In genomic region chr19:18416778-18417249, GRCh38 we compare ENCODE assay signal across 8 cellular contexts. TPM values are rescaled to one million over a fixed set of nuclear protein-coding genes. Genes with fewer than 3 reads are reported as not detected.
A peak's percentile ranks its signal among the peaks of the same experiment; 100 is the strongest.
DNase-seq lines count a peak whose midpoint lies in the region; ATAC-seq and TF ChIP-seq lines count a peak whose summit lies in the region.

No MANE protein-coding gene starts in this region.

- H3K27me3 ChIP-seq in esophagus muscularis mucosa (no peaks in the 10 kb centered on the region), mucosa of rectum (ENCODE audit: control insufficient read depth in 2 of 2, insufficient read depth in 2 of 2, low read length in 2 of 2) (peaks cover 8 to 9% of the 10 kb centered on the region in 2 donors)

- H3K9me3 ChIP-seq in esophagus muscularis mucosa (no peaks in the 10 kb centered on the region), mucosa of rectum (ENCODE audit: control insufficient read depth in 2 of 2, low read length in 2 of 2) (no peaks in the 10 kb centered on the region)

- H3K4me1 Mint-ChIP-seq in activated T-cell treated with anti-CD3 and anti-CD28 coated beads, Interleukin-2, amount 50 U/mL, for 72 hours (ENCODE audit: low read depth), result peaks cover 67% of the 10 kb centered on the region

- peaks cover 0 to 3% of the 10 kb centered on the region in 2 donors for H3K36me3 Mint-ChIP-seq in activated T-cell treated with anti-CD3 and anti-CD28 coated beads, Interleukin-2, amount 50 U/mL, for 72 hours (ENCODE audit: insufficient read depth in 2 of 2)

- H3K4me3 ChIP-seq in AG10803 (ENCODE audit: low read length), result peak overlapping the region; percentile 56
- peak overlapping the region; percentile 55 to 95 (median 78) for H3K4me3 ChIP-seq in esophagus muscularis mucosa
- H3K4me3 ChIP-seq in mucosa of rectum (ENCODE audit: low read length in 2 of 2), result peak overlapping the region; percentile 41 to 56

- intact Hi-C loops in esophagus muscularis mucosa (cut with DNase I), result no loop called here

- TF ChIP-seq EP300 in esophagus muscularis mucosa (IDR thresholded peaks at IDR 0.05), result no peak

- WGBS in esophagus muscularis mucosa, result 2% methylated on average over 38 of the region's 44 CpGs

- DNase-seq in AG10803 (ENCODE audit: low read depth), result peak; percentile 88
- DNase-seq in HK-2 (ENCODE audit: unreplicated experiment), result peak; percentile 88
- DNase-seq in NOMO-1 (lab: John Stamatoyannopoulos, UW; ENCODE audit: unreplicated experiment in 2 of 2), result peak; percentile 82 to 88
- DNase-seq in activated T-cell treated with anti-CD3 and anti-CD28 coated beads, Interleukin-2, amount 50 U/mL, for 72 hours, result peak; percentile 52 to 61
- peak; percentile 96 for DNase-seq in esophagus muscularis mucosa (ENCODE audit: extremely low spot score)
- peak; percentile 83 for DNase-seq in stromal cell of bone marrow (ENCODE audit: low read depth)

- H3K36me3 ChIP-seq in esophagus muscularis mucosa (no peaks in the 10 kb centered on the region), mucosa of rectum (ENCODE audit: control insufficient read depth in 2 of 2, insufficient read depth in 2 of 2, low read length in 2 of 2) (no peaks in the 10 kb centered on the region)

- peak overlapping the region; percentile 66 to 87 for H3K4me3 Mint-ChIP-seq in activated T-cell treated with anti-CD3 and anti-CD28 coated beads, Interleukin-2, amount 50 U/mL, for 72 hours

- H3K9ac ChIP-seq in mucosa of rectum (ENCODE audit: low read depth in 1 of 2, low read length in 2 of 2), result peak overlapping the region; percentile 38 to 56

- H3K9me3 Mint-ChIP-seq in activated T-cell treated with anti-CD3 and anti-CD28 coated beads, Interleukin-2, amount 50 U/mL, for 72 hours, result no peaks in the 10 kb centered on the region

- H3K27ac ChIP-seq in esophagus muscularis mucosa (replicated peaks in 1 of 4) (peak overlapping the region; percentile 86 to 88 (median 88)), mucosa of rectum (ENCODE audit: low read depth in 2 of 2, low read length in 2 of 2) (peak overlapping the region; percentile 79 to 89)

- no peak for TF ChIP-seq CTCF in AG10803 (conservative IDR thresholded peaks at IDR 0.05; ENCODE audit: low read length)
- TF ChIP-seq CTCF in esophagus muscularis mucosa (IDR thresholded peaks at IDR 0.05), result no peak

- ATAC-seq in activated T-cell treated with anti-CD3 and anti-CD28 coated beads, Interleukin-2, amount 50 U/mL, for 72 hours (replicated peaks in 1 of 2), result peak; percentile 6 to 18
- no peak for ATAC-seq in HG02938 (IDR thresholded peaks at IDR 0.05; ENCODE audit: unreplicated experiment)

- no peak for TF ChIP-seq POLR2A in esophagus muscularis mucosa (IDR thresholded peaks at IDR 0.05; ENCODE audit: low read depth)

- H3K27ac Mint-ChIP-seq in activated T-cell treated with anti-CD3 and anti-CD28 coated beads, Interleukin-2, amount 50 U/mL, for 72 hours, result no peak overlapping the region

- peaks cover 42% of the 10 kb centered on the region for H3K27me3 Mint-ChIP-seq in activated T-cell treated with anti-CD3 and anti-CD28 coated beads, Interleukin-2, amount 50 U/mL, for 72 hours (ENCODE audit: low read depth)

- H3K4me1 ChIP-seq in esophagus muscularis mucosa, result peaks cover 64 to 74% (median 72%) of the 10 kb centered on the region in 4 donors
- peaks cover 35 to 46% of the 10 kb centered on the region in 2 donors for H3K4me1 ChIP-seq in mucosa of rectum (ENCODE audit: control insufficient read depth in 2 of 2, insufficient read depth in 2 of 2, low read length in 2 of 2)

RNA-seq across cellular contexts. Expression of gene SSBP4, which starts 2.4 kb away (rescaled TPM):
- 10 to 100 TPM; 46.8 to 48.1 TPM for total RNA-seq in activated T-cell treated with anti-CD3 and anti-CD28 coated beads, Interleukin-2, amount 50 U/mL, for 72 hours
- 100 to 1,000 TPM in 1 of 4 donors, 10 to 100 TPM in 3; 53.2 to 109 (median 77.8) TPM for total RNA-seq in esophagus muscularis mucosa

RNA-seq across cellular contexts. Expression of gene LRRC25, which starts 19.4 kb away (rescaled TPM):
- total RNA-seq in activated T-cell treated with anti-CD3 and anti-CD28 coated beads, Interleukin-2, amount 50 U/mL, for 72 hours, result not detected
- total RNA-seq in esophagus muscularis mucosa, result 10 to 100 TPM in 1 of 4 donors, 1 to 10 TPM in 3; 5.8 to 20.4 (median 7.0) TPM

RNA-seq across cellular contexts. Expression of gene ISYNA1, which starts 21.1 kb away (rescaled TPM):
- 10 to 100 TPM; 20.5 to 24.8 TPM for total RNA-seq in activated T-cell treated with anti-CD3 and anti-CD28 coated beads, Interleukin-2, amount 50 U/mL, for 72 hours
- total RNA-seq in esophagus muscularis mucosa, result 10 to 100 TPM; 15.8 to 38.9 (median 26.2) TPM

RNA-seq across cellular contexts. Expression of gene GDF15, which starts 30.9 kb away (rescaled TPM):
- total RNA-seq in activated T-cell treated with anti-CD3 and anti-CD28 coated beads, Interleukin-2, amount 50 U/mL, for 72 hours, result under 1 TPM in 1 of 2 donors, not detected in 1; 0.60 TPM
- total RNA-seq in esophagus muscularis mucosa, result 1 to 10 TPM; 1.6 to 5.6 (median 3.8) TPM

Comparison
In these comparisons a context has a peak if more than half of its experiments do, and no peak if none do; other contexts are left out.
1. RNA of gene LRRC25, which starts 19.4 kb away (total RNA-seq): 5.8 to 20.4 TPM in esophagus muscularis mucosa; not detected in activated T-cell treated with anti-CD3 and anti-CD28 coated beads, Interleukin-2, amount 50 U/mL, for 72 hours; every median in the first group is over 4 times any median in the second.
2. Peak in every context shown above with its lines, with median percentiles within 50 percentile points of each other: DNase-seq and H3K4me3 ChIP-seq.